ENCODE assay signal across 2 cellular contexts in genomic region chr4:186201535-186202230, GRCh38.
TF ChIP-seq lines count a peak whose summit lies in the region.

No MANE protein-coding gene starts in this region.

TF ChIP-seq in K562, 482 proteins besides CTCF, POLR2A, EP300 and RAD21 (continued from another document and continues in another):
- no peak for TF ChIP-seq ZNF586 (CRISPR knock-in tag; conservative IDR thresholded peaks at IDR 0.05)
- no peak for TF ChIP-seq ZNF699 (CRISPR knock-in tag; IDR thresholded peaks at IDR 0.05; ENCODE audit: insufficient replicate concordance)
- no peak for TF ChIP-seq STAT5B (CRISPR knock-in tag; IDR thresholded peaks at IDR 0.05)
- no peak for TF ChIP-seq PPARD (CRISPR knock-in tag; IDR thresholded peaks at IDR 0.05)
- no peak for TF ChIP-seq ZNF277 (CRISPR knock-in tag; IDR thresholded peaks at IDR 0.05; ENCODE audit: borderline replicate concordance)
- TF ChIP-seq RBM15 (IDR thresholded peaks at IDR 0.05; ENCODE audit: insufficient read depth, low read length), result no peak
- TF ChIP-seq SMARCA4 (IDR thresholded peaks at IDR 0.05), result no peak
- TF ChIP-seq MYC (IDR thresholded peaks at IDR 0.05; ENCODE audit: low read depth, low read length), result peak; percentile 67
- no peak for TF ChIP-seq MYC (CRISPR knock-in tag; IDR thresholded peaks at IDR 0.05; ENCODE audit: borderline replicate concordance, low read depth)
- peak; percentile 36 for TF ChIP-seq USF1 (CRISPR knock-in tag; IDR thresholded peaks at IDR 0.05)
- TF ChIP-seq ZNF449 (CRISPR knock-in tag; IDR thresholded peaks at IDR 0.05), result no peak
- TF ChIP-seq EGR1 (conservative IDR thresholded peaks at IDR 0.05), result peak; percentile 60
- no peak for TF ChIP-seq EZH2 (IDR thresholded peaks at IDR 0.05; ENCODE audit: borderline replicate concordance, low read depth, low read length)
- no peak for TF ChIP-seq TEAD1 (CRISPR knock-in tag; IDR thresholded peaks at IDR 0.05)
- no peak for TF ChIP-seq DIDO1 (tag; IDR thresholded peaks at IDR 0.05; ENCODE audit: low read depth)
- TF ChIP-seq NR0B1 (IDR thresholded peaks at IDR 0.05; ENCODE audit: partially characterized antibody), result no peak
- TF ChIP-seq U2AF1 (optimal IDR thresholded peaks at IDR 0.05; ENCODE audit: low read depth, low read length), result no peak
- no peak for TF ChIP-seq SIRT6 (IDR thresholded peaks at IDR 0.05; ENCODE audit: low read depth, low read length)
- TF ChIP-seq MNT (conservative IDR thresholded peaks at IDR 0.05), result peak in 1 of 2 experiments; percentile 23; a peak in 1 of 4 replicates
- no peak for TF ChIP-seq ZNF644 (tag; IDR thresholded peaks at IDR 0.05; ENCODE audit: low read depth)
- TF ChIP-seq GTF3C2 (IDR thresholded peaks at IDR 0.05; ENCODE audit: borderline replicate concordance, extremely low read depth, insufficient read length), result no peak

TF ChIP-seq in HepG2, 621 proteins besides CTCF, POLR2A, EP300 and RAD21 (continued from another document and continues in another):
- TF ChIP-seq ARID3A (IDR thresholded peaks at IDR 0.05; ENCODE audit: low read depth, low read length), result 0 out of 2 replicates have a peak, but pooled peaks have one; percentile 35
- no peak for TF ChIP-seq CREB3 (CRISPR knock-in tag; IDR thresholded peaks at IDR 0.05)
- peak; percentile 60; the same call in 1 of the 2 replicates for TF ChIP-seq ZNF501 (CRISPR knock-in tag; IDR thresholded peaks at IDR 0.05)
- TF ChIP-seq HMGXB3 (CRISPR knock-in tag; IDR thresholded peaks at IDR 0.05; ENCODE audit: borderline replicate concordance), result no peak
- peak; percentile 59 for TF ChIP-seq ZNF687 (CRISPR knock-in tag; IDR thresholded peaks at IDR 0.05)
- TF ChIP-seq SETDB1 (CRISPR knock-in tag; IDR thresholded peaks at IDR 0.05; ENCODE audit: borderline replicate concordance), result no peak
- TF ChIP-seq TAF1 (CRISPR knock-in tag; IDR thresholded peaks at IDR 0.05), result no peak
- TF ChIP-seq ZNF362 (CRISPR knock-in tag; IDR thresholded peaks at IDR 0.05; ENCODE audit: borderline replicate concordance), result no peak
- TF ChIP-seq MTA1 (CRISPR knock-in tag; IDR thresholded peaks at IDR 0.05; ENCODE audit: borderline replicate concordance), result no peak
- TF ChIP-seq ZSCAN20 (CRISPR knock-in tag; IDR thresholded peaks at IDR 0.05; ENCODE audit: borderline replicate concordance), result no peak
- TF ChIP-seq CCAR2 (optimal IDR thresholded peaks at IDR 0.05; ENCODE audit: low read depth, low read length), result no peak
- no peak for TF ChIP-seq HNRNPUL1 (IDR thresholded peaks at IDR 0.05; ENCODE audit: low read depth, low read length)
- peak; percentile 53; the same call in 1 of the 2 replicates for TF ChIP-seq KDM2A (CRISPR knock-in tag; IDR thresholded peaks at IDR 0.05; ENCODE audit: borderline replicate concordance, low read depth)
- TF ChIP-seq THAP8 (CRISPR knock-in tag; IDR thresholded peaks at IDR 0.05; ENCODE audit: borderline replicate concordance), result no peak
- no peak for TF ChIP-seq MYPOP (CRISPR knock-in tag; IDR thresholded peaks at IDR 0.05)
- no peak for TF ChIP-seq GZF1 (CRISPR knock-in tag; IDR thresholded peaks at IDR 0.05)
- peak; percentile 33 for TF ChIP-seq CEBPG (CRISPR knock-in tag; IDR thresholded peaks at IDR 0.05)
- TF ChIP-seq ZNF703 (CRISPR knock-in tag; IDR thresholded peaks at IDR 0.05; ENCODE audit: borderline replicate concordance), result no peak
- TF ChIP-seq AGO1 (IDR thresholded peaks at IDR 0.05; ENCODE audit: low read depth, low read length, poor library complexity, severe bottlenecking), result no peak
- TF ChIP-seq KMT2B (CRISPR knock-in tag; IDR thresholded peaks at IDR 0.05), result no peak
- no peak for TF ChIP-seq PCBP2 (optimal IDR thresholded peaks at IDR 0.05; ENCODE audit: low read depth, low read length, poor library complexity, severe bottlenecking)
- no peak for TF ChIP-seq ZSCAN22 (CRISPR knock-in tag; IDR thresholded peaks at IDR 0.05)
- TF ChIP-seq TBL1XR1 (IDR thresholded peaks at IDR 0.05; ENCODE audit: borderline replicate concordance, low read length, partially characterized antibody), result no peak
- TF ChIP-seq ZXDC (CRISPR knock-in tag; IDR thresholded peaks at IDR 0.05), result no peak
- 0 out of 2 replicates have a peak, but pooled peaks have one; percentile 59 for TF ChIP-seq HNRNPL (IDR thresholded peaks at IDR 0.05; ENCODE audit: low read depth, low read length)
- TF ChIP-seq ZNF503 (CRISPR knock-in tag; IDR thresholded peaks at IDR 0.05), result no peak
- no peak for TF ChIP-seq HNF4G (IDR thresholded peaks at IDR 0.05; ENCODE audit: borderline replicate concordance, low read depth, low read length)
- no peak for TF ChIP-seq HNF4G (CRISPR knock-in tag; IDR thresholded peaks at IDR 0.05; ENCODE audit: borderline replicate concordance, low read depth)
- no peak; the same call in 1 of the 2 replicates for TF ChIP-seq TBX2 (CRISPR knock-in tag; IDR thresholded peaks at IDR 0.05; ENCODE audit: borderline replicate concordance)
- TF ChIP-seq ZBTB7A (CRISPR knock-in tag; IDR thresholded peaks at IDR 0.05), result no peak
- peak; percentile 75 for TF ChIP-seq SALL1 (CRISPR knock-in tag; IDR thresholded peaks at IDR 0.05)
